8 cellular contexts compared by ENCODE assay signal in genomic region chr5:170434953-170435605, GRCh38. TPM values are rescaled to one million over a fixed set of nuclear protein-coding genes. Genes with fewer than 3 reads are reported as not detected.
DNase-seq lines count a peak whose midpoint lies in the region; ATAC-seq, FAIRE-seq and TF ChIP-seq lines count a peak whose summit lies in the region.

No MANE protein-coding gene starts in this region.

- POLR2A ChIA-PET in AG04449 (lab: Yijun Ruan, JAX) = interaction anchor here (0.8 to 1.2 kb wide), 2 partner anchors 187 to 198 kb away, joined by 3 read pairs; no protein-coding TSS in a partner anchor

- peak; percentile 30 for FAIRE-seq in urothelium cell line (lab: Jason Lieb, UNC)

- TF ChIP-seq CTCF in AG04449 (IDR thresholded peaks at IDR 0.05; ENCODE audit: insufficient read depth, low read length, missing control alignments) = peak; percentile 95
- TF ChIP-seq CTCF in glutamatergic neuron (IDR thresholded peaks at IDR 0.05; ENCODE audit: partially characterized antibody, unreplicated experiment) = peak; percentile 98
- peak; percentile 97 for TF ChIP-seq CTCF in parathyroid adenoma (IDR thresholded peaks at IDR 0.05)

- DNase-seq in AG04449 (ENCODE audit: low read depth, low spot score) (no peak), RPMI8226 (peak; percentile 67), glutamatergic neuron (peak; percentile 84), urothelium cell line (ENCODE audit: low spot score) (peak; percentile 79)
- DNase-seq in activated naive CD4-positive, alpha-beta T cell treated with Interleukin-2 at 50 U/mL for 16 hours = peak; percentile 62

- no peaks in the 10 kb centered on the region for H3K79me2 ChIP-seq in parathyroid adenoma

- no peaks in the 10 kb centered on the region for H3K36me3 Mint-ChIP-seq in glutamatergic neuron (ENCODE audit: unreplicated experiment)

- H3K27ac Mint-ChIP-seq in glutamatergic neuron (ENCODE audit: unreplicated experiment) = no peak overlapping the region

- no peak overlapping the region for H3K9ac ChIP-seq in parathyroid adenoma

- H3K4me1 ChIP-seq in parathyroid adenoma = no peaks in the 10 kb centered on the region

- H3K4me3 ChIP-seq in AG04449 (ENCODE audit: low read depth, low read length) (no peak overlapping the region), parathyroid adenoma (ENCODE audit: low read depth, low read length) (no peak overlapping the region)

- no peak overlapping the region for H3K27ac ChIP-seq in parathyroid adenoma

- peaks cover 3% of the 10 kb centered on the region for H3K9me3 Mint-ChIP-seq in glutamatergic neuron (ENCODE audit: unreplicated experiment)

- H3K36me3 ChIP-seq in parathyroid adenoma (ENCODE audit: control insufficient read depth, insufficient read depth, low read length) = no peaks in the 10 kb centered on the region

- H3K27me3 ChIP-seq in parathyroid adenoma (ENCODE audit: control insufficient read depth, insufficient read depth, low read length) = no peaks in the 10 kb centered on the region

- H3K27me3 Mint-ChIP-seq in glutamatergic neuron (ENCODE audit: unreplicated experiment) = peaks cover 11% of the 10 kb centered on the region

- H3K4me3 Mint-ChIP-seq in glutamatergic neuron (ENCODE audit: unreplicated experiment) = no peak overlapping the region

- H2AFZ ChIP-seq in parathyroid adenoma = no peak overlapping the region

- H3K9me3 ChIP-seq in parathyroid adenoma (ENCODE audit: control insufficient read depth, low read length) = no peaks in the 10 kb centered on the region

- peaks cover 4% of the 10 kb centered on the region for H3K4me1 Mint-ChIP-seq in glutamatergic neuron (ENCODE audit: low read depth, unreplicated experiment)

- no peak overlapping the region for H3K4me2 ChIP-seq in parathyroid adenoma (ENCODE audit: low read length)

- CTCF ChIA-PET in AG04449 (lab: Yijun Ruan, JAX) = interaction anchor here (0.7 to 7.2 kb wide), 30 partner anchors 9 to 356 kb away, joined by 3 to 292 read pairs (median 4); no protein-coding TSS in a partner anchor

- peak; percentile 93 for ATAC-seq in GM18511 (IDR thresholded peaks at IDR 0.05; ENCODE audit: unreplicated experiment)
- peak; percentile 82 for ATAC-seq in HG03342 (IDR thresholded peaks at IDR 0.05; ENCODE audit: unreplicated experiment)

RNA-seq across cellular contexts. Expression of gene KCNMB1, which starts 45.9 kb away (rescaled TPM):
- total RNA-seq in glutamatergic neuron (ENCODE audit: unreplicated experiment) = 0.29 TPM
